ENCODE assay signal across 8 cellular contexts in the genomic region with DNA sequence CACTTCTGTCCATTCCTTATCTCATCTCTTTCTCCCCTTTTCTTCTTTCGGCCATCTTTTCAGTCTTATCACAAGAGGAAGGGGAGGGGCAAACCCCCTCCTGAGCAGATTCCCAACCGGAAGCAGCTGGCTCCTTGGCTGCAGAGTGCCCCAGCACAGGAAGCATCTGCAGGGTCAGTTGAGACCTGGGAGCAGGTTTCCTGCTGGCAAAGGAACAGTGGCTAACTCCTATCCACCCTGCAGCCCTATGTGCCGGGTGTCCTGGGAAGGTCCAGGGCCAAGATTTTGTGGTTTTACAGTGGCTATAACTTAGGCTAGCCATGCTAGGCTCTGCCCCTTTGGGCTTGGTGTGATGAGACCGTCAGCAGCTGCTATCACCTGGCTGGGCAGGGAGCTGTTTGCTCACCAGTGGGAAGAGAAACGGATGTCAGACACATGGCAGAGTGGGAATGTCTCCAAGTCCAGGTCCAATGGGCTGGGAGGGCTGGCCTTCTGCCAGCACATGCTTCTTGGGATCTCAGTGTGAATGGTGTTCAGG. TPM values are rescaled to one million over a fixed set of nuclear protein-coding genes. Genes with fewer than 3 reads are reported as not detected.
DNase-seq lines count a peak whose midpoint lies in the region; ATAC-seq and TF ChIP-seq lines count a peak whose summit lies in the region.

No MANE protein-coding gene starts in this region.

- H3K36me3 Mint-ChIP-seq in activated B cell treated with CpG ODN at 0.5 μM for 24 hours (ENCODE audit: low read depth): peaks cover 69% of the 10 kb centered on the region
- H3K36me3 Mint-ChIP-seq in stimulated activated effector memory CD8-positive, alpha-beta T cell treated with anti-CD3 and anti-CD28 coated beads, Interleukin-12 subunit alpha, Interleukin-12 subunit beta, amount 100 ng/mL, for 72 hours: peaks cover 81% of the 10 kb centered on the region

- no peak overlapping the region for H3K4me3 ChIP-seq in HEK293 (ENCODE audit: low read depth, low read length)
- H3K4me3 ChIP-seq in right atrium auricular region: no peak overlapping the region

- CTCF ChIA-PET in HEK293 (lab: Yijun Ruan, JAX) (interaction anchor here (0.8 to 3.2 kb wide), 2 partner anchors 49 to 115 kb away, joined by 4 to 16 read pairs; no protein-coding TSS in a partner anchor), activated B cell treated with CpG ODN at 0.5 μM for 24 hours (lab: Charles Lee) (interaction anchor here (1.9 to 4.3 kb wide), 4 partner anchors 12 to 49 kb away, joined by 8 to 47 read pairs (median 35); a partner anchor contains a TSS)

- peaks cover 0 to 87% of the 10 kb centered on the region in 2 experiments; a peak in 2 of 3 replicates for H3K36me3 ChIP-seq in HEK293 (ENCODE audit: control insufficient read depth in 2 of 2, insufficient read depth in 1 of 2, low read length in 2 of 2)
- peaks cover 50% of the 10 kb centered on the region for H3K36me3 ChIP-seq in right atrium auricular region

- peak overlapping the region; percentile 78 for H3K27ac Mint-ChIP-seq in activated B cell treated with CpG ODN at 0.5 μM for 24 hours
- H3K27ac Mint-ChIP-seq in stimulated activated effector memory CD8-positive, alpha-beta T cell treated with anti-CD3 and anti-CD28 coated beads, Interleukin-12 subunit alpha, Interleukin-12 subunit beta, amount 100 ng/mL, for 72 hours: peak overlapping the region; percentile 89

- intact Hi-C loops in activated B cell treated with CpG ODN at 0.5 μM for 24 hours (cut with micrococcal nuclease): no loop called here

- DNase-seq in activated B cell treated with CpG ODN at 0.5 μM for 24 hours: no peak
- peak; percentile 58 for DNase-seq in right atrium auricular region (ENCODE audit: low spot score)
- peak in 1 of 2 donors; percentile 44 for DNase-seq in stimulated activated effector memory CD8-positive, alpha-beta T cell treated with anti-CD3 and anti-CD28 coated beads, Interleukin-12 subunit alpha, Interleukin-12 subunit beta, amount 100 ng/mL, for 72 hours (ENCODE audit: low spot score in 2 of 2)
- DNase-seq in activated gamma-delta T cell treated with Interleukin-2 at 50 U/mL for 16 hours: no peak
- no peak for DNase-seq in GOT3 (lab: John Stamatoyannopoulos, UW)
- no peak for DNase-seq in AG20443 (ENCODE audit: low spot score)

- H3K4me1 Mint-ChIP-seq in activated B cell treated with CpG ODN at 0.5 μM for 24 hours: peaks cover 76% of the 10 kb centered on the region
- peaks cover 92% of the 10 kb centered on the region for H3K4me1 Mint-ChIP-seq in stimulated activated effector memory CD8-positive, alpha-beta T cell treated with anti-CD3 and anti-CD28 coated beads, Interleukin-12 subunit alpha, Interleukin-12 subunit beta, amount 100 ng/mL, for 72 hours

- H3K9me3 ChIP-seq in HEK293 (ENCODE audit: control insufficient read depth, insufficient read depth, low read depth, low read length): no peaks in the 10 kb centered on the region
- no peaks in the 10 kb centered on the region for H3K9me3 ChIP-seq in right atrium auricular region

- H3K27me3 Mint-ChIP-seq in activated B cell treated with CpG ODN at 0.5 μM for 24 hours: no peaks in the 10 kb centered on the region

- POLR2A ChIA-PET in HEK293 (lab: Yijun Ruan, JAX): interaction anchor here (1.9 kb wide), 1 partner anchor 41 kb away, joined by 4 read pairs; no protein-coding TSS in a partner anchor
- POLR2A ChIA-PET in activated B cell treated with CpG ODN at 0.5 μM for 24 hours (lab: Charles Lee): interaction anchor here (1.1 to 6.6 kb wide), 5 partner anchors 9 to 48 kb away, joined by 3 to 122 read pairs (median 59); a partner anchor contains a TSS

- H3K4me1 ChIP-seq in HEK293 (ENCODE audit: control insufficient read depth, insufficient read depth, low read length) (peaks cover 3% of the 10 kb centered on the region; the same call in 1 of the 2 replicates), right atrium auricular region (peaks cover 4 to 95% of the 10 kb centered on the region in 2 donors)

- no peak for ATAC-seq in activated B cell treated with CpG ODN at 0.5 μM for 24 hours (ENCODE audit: low read depth)
- no peak for ATAC-seq in stimulated activated effector memory CD8-positive, alpha-beta T cell treated with anti-CD3 and anti-CD28 coated beads, Interleukin-12 subunit alpha, Interleukin-12 subunit beta, amount 100 ng/mL, for 72 hours

- no peak overlapping the region for H3K4me3 Mint-ChIP-seq in activated B cell treated with CpG ODN at 0.5 μM for 24 hours
- H3K4me3 Mint-ChIP-seq in stimulated activated effector memory CD8-positive, alpha-beta T cell treated with anti-CD3 and anti-CD28 coated beads, Interleukin-12 subunit alpha, Interleukin-12 subunit beta, amount 100 ng/mL, for 72 hours: peak overlapping the region; percentile 60

- no peaks in the 10 kb centered on the region for H3K9me3 Mint-ChIP-seq in activated B cell treated with CpG ODN at 0.5 μM for 24 hours
- H3K9me3 Mint-ChIP-seq in stimulated activated effector memory CD8-positive, alpha-beta T cell treated with anti-CD3 and anti-CD28 coated beads, Interleukin-12 subunit alpha, Interleukin-12 subunit beta, amount 100 ng/mL, for 72 hours: no peaks in the 10 kb centered on the region

- TF ChIP-seq CTCF in 22Rv1 (IDR thresholded peaks at IDR 0.05) (no peak), HEK293 (tag by site-specific recombination; IDR thresholded peaks at IDR 0.05) (no peak), activated B cell treated with CpG ODN at 0.5 μM for 24 hours (IDR thresholded peaks at IDR 0.05) (no peak), right atrium auricular region (IDR thresholded peaks at IDR 0.05) (no peak)

- H3K27ac ChIP-seq in 22Rv1 (0 out of 2 replicates have a peak overlapping the region, but pooled peaks have one; percentile 15), HEK293 (ENCODE audit: extremely low read depth, low read depth, low read length) (no peak overlapping the region), right atrium auricular region (peak overlapping the region; percentile 61 to 84)

- no peaks in the 10 kb centered on the region for H3K27me3 ChIP-seq in right atrium auricular region

TF ChIP-seq in HEK293, 187 proteins besides CTCF, POLR2A, EP300 and RAD21:
- TF ChIP-seq ZNF404 (tag by site-specific recombination; IDR thresholded peaks at IDR 0.05) (no peak), ZIC2 (tag by site-specific recombination; IDR thresholded peaks at IDR 0.05) (no peak), ZBTB17 (tag by site-specific recombination; IDR thresholded peaks at IDR 0.05) (peak; percentile 41; the same call in 1 of the 2 replicates), ZNF426 (tag by site-specific recombination; IDR thresholded peaks at IDR 0.05) (no peak), ZNF169 (tag by site-specific recombination; IDR thresholded peaks at IDR 0.05) (no peak)
- TF ChIP-seq, protein P1, sequence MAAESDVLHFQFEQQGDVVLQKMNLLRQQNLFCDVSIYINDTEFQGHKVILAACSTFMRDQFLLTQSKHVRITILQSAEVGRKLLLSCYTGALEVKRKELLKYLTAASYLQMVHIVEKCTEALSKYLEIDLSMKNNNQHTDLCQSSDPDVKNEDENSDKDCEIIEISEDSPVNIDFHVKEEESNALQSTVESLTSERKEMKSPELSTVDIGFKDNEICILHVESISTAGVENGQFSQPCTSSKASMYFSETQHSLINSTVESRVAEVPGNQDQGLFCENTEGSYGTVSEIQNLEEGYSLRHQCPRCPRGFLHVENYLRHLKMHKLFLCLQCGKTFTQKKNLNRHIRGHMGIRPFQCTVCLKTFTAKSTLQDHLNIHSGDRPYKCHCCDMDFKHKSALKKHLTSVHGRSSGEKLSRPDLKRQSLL (tag by site-specific recombination; IDR thresholded peaks at IDR 0.05): no peak
- TF ChIP-seq, protein P2, sequence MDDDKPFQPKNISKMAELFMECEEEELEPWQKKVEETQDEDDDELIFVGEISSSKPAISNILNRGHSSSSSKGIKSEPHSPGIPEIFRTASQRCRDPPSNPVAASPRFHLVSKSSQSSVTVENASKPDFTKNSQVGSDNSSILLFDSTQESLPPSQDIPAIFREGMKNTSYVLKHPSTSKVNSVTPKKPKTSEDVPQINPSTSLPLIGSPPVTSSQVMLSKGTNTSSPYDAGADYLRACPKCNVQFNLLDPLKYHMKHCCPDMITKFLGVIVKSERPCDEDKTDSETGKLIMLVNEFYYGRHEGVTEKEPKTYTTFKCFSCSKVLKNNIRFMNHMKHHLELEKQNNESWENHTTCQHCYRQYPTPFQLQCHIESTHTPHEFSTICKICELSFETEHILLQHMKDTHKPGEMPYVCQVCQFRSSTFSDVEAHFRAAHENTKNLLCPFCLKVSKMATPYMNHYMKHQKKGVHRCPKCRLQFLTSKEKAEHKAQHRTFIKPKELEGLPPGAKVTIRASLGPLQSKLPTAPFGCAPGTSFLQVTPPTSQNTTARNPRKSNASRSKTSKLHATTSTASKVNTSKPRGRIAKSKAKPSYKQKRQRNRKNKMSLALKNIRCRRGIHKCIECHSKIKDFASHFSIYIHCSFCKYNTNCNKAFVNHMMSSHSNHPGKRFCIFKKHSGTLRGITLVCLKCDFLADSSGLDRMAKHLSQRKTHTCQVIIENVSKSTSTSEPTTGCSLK (tag by site-specific recombination; IDR thresholded peaks at IDR 0.05): no peak
- TF ChIP-seq, protein P3, sequence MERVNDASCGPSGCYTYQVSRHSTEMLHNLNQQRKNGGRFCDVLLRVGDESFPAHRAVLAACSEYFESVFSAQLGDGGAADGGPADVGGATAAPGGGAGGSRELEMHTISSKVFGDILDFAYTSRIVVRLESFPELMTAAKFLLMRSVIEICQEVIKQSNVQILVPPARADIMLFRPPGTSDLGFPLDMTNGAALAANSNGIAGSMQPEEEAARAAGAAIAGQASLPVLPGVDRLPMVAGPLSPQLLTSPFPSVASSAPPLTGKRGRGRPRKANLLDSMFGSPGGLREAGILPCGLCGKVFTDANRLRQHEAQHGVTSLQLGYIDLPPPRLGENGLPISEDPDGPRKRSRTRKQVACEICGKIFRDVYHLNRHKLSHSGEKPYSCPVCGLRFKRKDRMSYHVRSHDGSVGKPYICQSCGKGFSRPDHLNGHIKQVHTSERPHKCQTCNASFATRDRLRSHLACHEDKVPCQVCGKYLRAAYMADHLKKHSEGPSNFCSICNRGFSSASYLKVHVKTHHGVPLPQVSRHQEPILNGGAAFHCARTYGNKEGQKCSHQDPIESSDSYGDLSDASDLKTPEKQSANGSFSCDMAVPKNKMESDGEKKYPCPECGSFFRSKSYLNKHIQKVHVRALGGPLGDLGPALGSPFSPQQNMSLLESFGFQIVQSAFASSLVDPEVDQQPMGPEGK (tag by site-specific recombination; IDR thresholded peaks at IDR 0.05): 0 out of 2 replicates have a peak, but pooled peaks have one; percentile 14

RNA-seq across cellular contexts. Expression of a gene that starts 40.4 kb away (rescaled TPM):
- total RNA-seq in activated B cell treated with CpG ODN at 0.5 μM for 24 hours (46.7 and 50.7 TPM in 2 replicates), right atrium auricular region (10 to 100 TPM; 42.6 to 47.4 TPM)
